In genomic region chr16:11139624-11140375, GRCh38 we compare ENCODE assay signal across 10 cellular contexts.
DNase-seq lines count a peak whose midpoint lies in the region; ATAC-seq, FAIRE-seq and TF ChIP-seq lines count a peak whose summit lies in the region.
"Had no signal": no experiment of that assay in that cellular context is flagged by ENCODE, and none has a peak within 500 bp of the region (broad histone marks: within the 10 kb centered on the region; RNA-seq: fewer than 3 reads in every experiment).

No MANE protein-coding gene starts in this region.

- no peak for TF ChIP-seq CTCF in heart left ventricle (IDR thresholded peaks at IDR 0.05)
- TF ChIP-seq CTCF in HepG2 (CRISPR knock-in tag; IDR thresholded peaks at IDR 0.05) = no peak
- no peak for TF ChIP-seq CTCF in psoas muscle (IDR thresholded peaks at IDR 0.05)

- peak overlapping the region; percentile 94 for H3K27ac Mint-ChIP-seq in activated T-cell treated with anti-CD3 and anti-CD28 coated beads, Interleukin-2, amount 50 U/mL, for 72 hours

- no TSS peak for BruUV-seq in HepG2 (replicated peaks; lab: Mats Ljungman, UMichigan)

- intact Hi-C loops in right cardiac atrium (cut with DNase I) = loop anchor here in 1 of 4 donors (10.0 kb wide), 1 partner anchor 115 kb away; the partner anchor contains the start of gene SOCS1
- intact Hi-C loops in heart left ventricle (cut with DNase I) = loop anchor here in 1 of 10 donors (10.0 kb wide), 1 partner anchor 115 kb away; the partner anchor contains the start of gene SOCS1
- intact Hi-C loops in HepG2 (cut with micrococcal nuclease; ENCODE audit: unreplicated experiment) = loop anchor here (1.0 kb wide), 1 partner anchor 34 kb away; no protein-coding TSS in a partner anchor
- intact Hi-C loops in psoas muscle (cut with DNase I) = no loop called here

- POLR2A ChIA-PET in HepG2 (lab: Yijun Ruan, JAX) = interaction anchor here (0.6 to 2.5 kb wide), 10 partner anchors 11 to 231 kb away, joined by 3 to 20 read pairs (median 4); partner anchors contain the start of gene SOCS1

- CTCF ChIA-PET in HepG2 (lab: Yijun Ruan, JAX; ENCODE audit: low intra/inter-chr PET ratio, low total read pairs) = no interaction called here

- peaks cover 12% of the 10 kb centered on the region; the same call in 1 of the 2 replicates for H4K20me1 ChIP-seq in HepG2 (ENCODE audit: insufficient read depth, low read length)

- H3K9me3 Mint-ChIP-seq in activated T-cell treated with anti-CD3 and anti-CD28 coated beads, Interleukin-2, amount 50 U/mL, for 72 hours = no peaks in the 10 kb centered on the region

- peak overlapping the region; percentile 38 for H3K4me2 ChIP-seq in HepG2 (ENCODE audit: low read depth, low read length)

- H3K27me3 ChIP-seq in right cardiac atrium (ENCODE audit: control insufficient read depth, insufficient read depth) (no peaks in the 10 kb centered on the region), heart left ventricle (no peaks in the 10 kb centered on the region), HepG2 (ENCODE audit: control insufficient read depth in 1 of 2, insufficient read depth in 2 of 2, low read length in 2 of 2) (no peaks in the 10 kb centered on the region), thymus (ENCODE audit: control insufficient read depth, insufficient read depth) (no peaks in the 10 kb centered on the region), psoas muscle (ENCODE audit: insufficient read depth in 3 of 3, low read length in 2 of 3) (no peaks in the 10 kb centered on the region)

- TF ChIP-seq POLR2A in heart left ventricle (IDR thresholded peaks at IDR 0.05) (no peak), HepG2 (IDR thresholded peaks at IDR 0.05; ENCODE audit: insufficient read depth in 1 of 2, low read depth in 2 of 2, low read length in 2 of 2) (no peak)

- H3K36me3 ChIP-seq in heart left ventricle (no peaks in the 10 kb centered on the region), HepG2 (replicated peaks in 1 of 2; ENCODE audit: control insufficient read depth in 1 of 2, insufficient read depth in 2 of 2, low read length in 2 of 2) (no peaks in the 10 kb centered on the region), thymus (ENCODE audit: control insufficient read depth, insufficient read depth) (no peaks in the 10 kb centered on the region), psoas muscle (ENCODE audit: insufficient read depth in 1 of 2, low read depth in 1 of 2) (no peaks in the 10 kb centered on the region)

- ATAC-seq in right cardiac atrium (peak in 1 of 2 donors; percentile 9), heart left ventricle (no peak), HepG2 (peak; percentile 37), GM18868 (IDR thresholded peaks at IDR 0.05; ENCODE audit: unreplicated experiment) (no peak), psoas muscle (no peak)
- peak; percentile 86 to 87 for ATAC-seq in activated T-cell treated with anti-CD3 and anti-CD28 coated beads, Interleukin-2, amount 50 U/mL, for 72 hours (replicated peaks in 1 of 2)

- no peak overlapping the region for H2AFZ ChIP-seq in HepG2 (ENCODE audit: low read length)

- no peaks in the 10 kb centered on the region for H3K79me2 ChIP-seq in HepG2 (ENCODE audit: insufficient read depth, low read length)

- 55% methylated on average over 13 of the region's 13 CpGs for WGBS in right cardiac atrium
- 59 to 68% (median 64%) methylated on average over 12 to 13 of the region's 13 CpGs for WGBS in heart left ventricle, 4 donors
- WGBS in HepG2 (ENCODE audit: low lambda C conversion rate) = 9% methylated on average over 13 of the region's 13 CpGs
- WGBS in thymus = 35% methylated on average over 13 of the region's 13 CpGs
- WGBS in psoas muscle, 3 donors = 73 to 76% (median 76%) methylated on average over 13 of the region's 13 CpGs

- H3K9me3 ChIP-seq in right cardiac atrium (ENCODE audit: control insufficient read depth, low read length) (no peaks in the 10 kb centered on the region), heart left ventricle (no peaks in the 10 kb centered on the region), HepG2 (ENCODE audit: low read length) (no peaks in the 10 kb centered on the region), thymus (ENCODE audit: control insufficient read depth) (peaks cover 1% of the 10 kb centered on the region), psoas muscle (no peaks in the 10 kb centered on the region)

- TF ChIP-seq EP300 in HepG2 (IDR thresholded peaks at IDR 0.05; ENCODE audit: low read depth in 2 of 2, low read length in 2 of 2) = 0 out of 4 replicates have a peak, but pooled peaks of 1 of the 2 experiments have one; percentile 28
- no peak; the same call in 1 of the 2 replicates for TF ChIP-seq EP300 in HepG2 (CRISPR knock-in tag; IDR thresholded peaks at IDR 0.05; ENCODE audit: borderline replicate concordance)

- no peak overlapping the region for H3K9ac ChIP-seq in HepG2 (ENCODE audit: insufficient read depth, low read depth, low read length)

- peaks cover 6 to 8% of the 10 kb centered on the region in 2 donors for H3K36me3 Mint-ChIP-seq in activated T-cell treated with anti-CD3 and anti-CD28 coated beads, Interleukin-2, amount 50 U/mL, for 72 hours (ENCODE audit: insufficient read depth in 2 of 2)

- TF ChIP-seq RAD21 in HepG2 (CRISPR knock-in tag; IDR thresholded peaks at IDR 0.05) = no peak

- H3K4me3 Mint-ChIP-seq in activated T-cell treated with anti-CD3 and anti-CD28 coated beads, Interleukin-2, amount 50 U/mL, for 72 hours = peak overlapping the region; percentile 65 to 83

- in situ Hi-C loops in HepG2 (cut with HindIII; ENCODE audit: extremely low pct_ligation_motif_present, low pct_unique_long_range_greater_than_20kb) = no loop called here

- peaks cover 77% of the 10 kb centered on the region for H3K4me1 Mint-ChIP-seq in activated T-cell treated with anti-CD3 and anti-CD28 coated beads, Interleukin-2, amount 50 U/mL, for 72 hours (ENCODE audit: low read depth)

- no peak for FAIRE-seq in HepG2 (lab: Jason Lieb, UNC)

- peak overlapping the region; percentile 59 for H3K27ac ChIP-seq in right cardiac atrium (ENCODE audit: low read length)
- H3K27ac ChIP-seq in heart left ventricle = peak overlapping the region in 1 of 12 donors; percentile 38
- peak overlapping the region; percentile 14 for H3K27ac ChIP-seq in HepG2 (ENCODE audit: extremely low read length, insufficient read depth, low read length)
- H3K27ac ChIP-seq in thymus (ENCODE audit: low read depth) = peak overlapping the region; percentile 85
- no peak overlapping the region for H3K27ac ChIP-seq in psoas muscle

- no peaks in the 10 kb centered on the region for H3K27me3 Mint-ChIP-seq in activated T-cell treated with anti-CD3 and anti-CD28 coated beads, Interleukin-2, amount 50 U/mL, for 72 hours (ENCODE audit: low read depth)

- peaks cover 25% of the 10 kb centered on the region for H3K4me1 ChIP-seq in right cardiac atrium (ENCODE audit: control insufficient read depth, insufficient read depth, low read length)
- peaks cover 3 to 83% (median 48%) of the 10 kb centered on the region in 12 donors for H3K4me1 ChIP-seq in heart left ventricle
- peaks cover 37% of the 10 kb centered on the region for H3K4me1 ChIP-seq in HepG2 (ENCODE audit: insufficient read depth, low read length)
- H3K4me1 ChIP-seq in thymus (ENCODE audit: control insufficient read depth, insufficient read depth, low read length) = peaks cover 46% of the 10 kb centered on the region
- peaks cover 42% of the 10 kb centered on the region for H3K4me1 ChIP-seq in psoas muscle

- DNase-seq in right cardiac atrium = no peak
- DNase-seq in heart left ventricle = no peak
- peak; percentile 61 to 63 for DNase-seq in activated T-cell treated with anti-CD3 and anti-CD28 coated beads, Interleukin-2, amount 50 U/mL, for 72 hours
- peak; percentile 62 for DNase-seq in HepG2 (ENCODE audit: low spot score)
- DNase-seq in hypothalamus (lab: John Stamatoyannopoulos, UW) = no peak
- no peak for DNase-seq in psoas muscle
- DNase-seq: NCI-H748 treated with DMSO at 0.1 percent for 48 hours, T-helper 9 cell had no signal

- H3K4me3 ChIP-seq in right cardiac atrium (ENCODE audit: low read length) = no peak overlapping the region
- no peak overlapping the region for H3K4me3 ChIP-seq in heart left ventricle
- peak overlapping the region in 1 of 3 experiments; percentile 1; a peak in 1 of 6 replicates for H3K4me3 ChIP-seq in HepG2 (replicated peaks in 1 of 3; ENCODE audit: insufficient read depth in 1 of 3, low read depth in 2 of 3, low read length in 3 of 3)
- peak overlapping the region; percentile 2 for H3K4me3 ChIP-seq in thymus (ENCODE audit: low read length)
- H3K4me3 ChIP-seq in psoas muscle = no peak overlapping the region

TF ChIP-seq in HepG2, 621 proteins besides CTCF, POLR2A, EP300 and RAD21 (continues in another document):
- TF ChIP-seq REST (IDR thresholded peaks at IDR 0.05; ENCODE audit: borderline replicate concordance in 1 of 2, low read depth in 1 of 2, low read length in 2 of 2) (no peak), SMARCE1 (IDR thresholded peaks at IDR 0.05; ENCODE audit: borderline replicate concordance) (no peak), ATF3 (CRISPR knock-in tag; IDR thresholded peaks at IDR 0.05) (peak; percentile 44; the same call in 1 of the 2 replicates), ZKSCAN1 (IDR thresholded peaks at IDR 0.05; ENCODE audit: low read length) (no peak), ZNF629 (CRISPR knock-in tag; conservative IDR thresholded peaks at IDR 0.05) (no peak)

Comparison
In these comparisons a context has a peak if more than half of its experiments do, and no peak if none do; other contexts are left out.
1. ATAC-seq: peak in activated T-cell treated with anti-CD3 and anti-CD28 coated beads, Interleukin-2, amount 50 U/mL, for 72 hours (2 of 2) and HepG2 (single experiment); none in heart left ventricle (0 of 4), GM18868 (single experiment) and psoas muscle (0 of 4).
2. DNase-seq: peak in activated T-cell treated with anti-CD3 and anti-CD28 coated beads, Interleukin-2, amount 50 U/mL, for 72 hours (2 of 2) and HepG2 (single experiment); none in right cardiac atrium (0 of 3), heart left ventricle (0 of 5), hypothalamus (0 of 51) and psoas muscle (0 of 2).